Comparison of ENCODE assay signal across 1 cellular context in the genomic region with DNA sequence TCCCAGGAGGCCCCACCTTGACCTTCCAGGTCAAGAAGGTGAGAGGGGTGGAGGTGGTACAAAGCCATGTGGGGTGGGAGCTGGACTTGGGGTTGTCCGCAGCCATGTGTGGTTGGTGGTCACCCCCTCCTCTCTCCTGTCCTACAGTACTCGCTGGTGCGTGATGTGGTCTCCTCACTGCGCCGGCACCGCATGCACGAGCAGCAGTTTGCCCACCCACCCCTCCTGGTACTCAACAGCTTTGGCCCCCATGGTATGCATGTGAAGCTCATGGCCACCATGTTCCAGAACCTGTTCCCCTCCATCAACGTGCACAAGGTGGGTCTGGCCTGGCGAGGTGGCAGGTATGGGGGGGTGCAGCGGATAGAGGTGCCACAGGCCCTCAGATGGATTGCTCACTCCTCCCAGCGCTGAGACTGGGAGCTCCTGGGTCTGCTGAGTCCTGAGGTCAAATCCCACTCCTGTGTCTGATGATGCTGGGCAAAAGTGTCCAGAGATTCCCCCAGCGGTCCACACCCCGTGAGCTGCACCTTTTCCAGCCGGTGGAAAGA.
TF ChIP-seq lines count a peak whose summit lies in the region.

No MANE protein-coding gene starts in this region.

TF ChIP-seq in SK-N-SH, 30 proteins besides CTCF, POLR2A, EP300 and RAD21 (continued from another document):
- TF ChIP-seq, protein P1, sequence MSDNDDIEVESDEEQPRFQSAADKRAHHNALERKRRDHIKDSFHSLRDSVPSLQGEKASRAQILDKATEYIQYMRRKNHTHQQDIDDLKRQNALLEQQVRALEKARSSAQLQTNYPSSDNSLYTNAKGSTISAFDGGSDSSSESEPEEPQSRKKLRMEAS (IDR thresholded peaks at IDR 0.05; ENCODE audit: low read depth), result no peak
- TF ChIP-seq POLR2AphosphoS5 (IDR thresholded peaks at IDR 0.05; ENCODE audit: low read depth, low read length) (no peak), CHD2 (IDR thresholded peaks at IDR 0.05; ENCODE audit: low read length, partially characterized antibody) (no peak)
